16 cellular contexts compared by ENCODE assay signal in genomic region chr5:76457685-76458491, GRCh38. TPM values are rescaled to one million over a fixed set of nuclear protein-coding genes. Genes with fewer than 3 reads are reported as not detected.
A peak's percentile ranks its signal among the peaks of the same experiment; 100 is the strongest.
DNase-seq lines count a peak whose midpoint lies in the region; ATAC-seq and TF ChIP-seq lines count a peak whose summit lies in the region.
"Had no signal": no experiment of that assay in that cellular context is flagged by ENCODE, and none has a peak within 500 bp of the region (broad histone marks: within the 10 kb centered on the region; RNA-seq: fewer than 3 reads in every experiment).

No MANE protein-coding gene starts in this region.

- no peaks in the 10 kb centered on the region for H4K20me1 ChIP-seq in SK-N-SH (ENCODE audit: insufficient read depth)

- no peak overlapping the region for H3K4me2 ChIP-seq in SK-N-SH

- H3K36me3 ChIP-seq in SK-N-SH (replicated peaks in 1 of 2; ENCODE audit: control insufficient read depth in 1 of 2, insufficient read depth in 2 of 2, low read length in 1 of 2): no peaks in the 10 kb centered on the region
- H3K36me3 ChIP-seq in endodermal cell (ENCODE audit: control insufficient read depth, insufficient read depth, low read length): no peaks in the 10 kb centered on the region
- H3K36me3 ChIP-seq in neutrophil: peaks cover 10% of the 10 kb centered on the region
- peaks cover 0 to 4% of the 10 kb centered on the region in 2 donors for H3K36me3 ChIP-seq in adrenal gland (replicated peaks in 1 of 2)
- H3K36me3 ChIP-seq: uterus had no signal

- CTCF ChIA-PET in SK-N-SH (lab: Yijun Ruan, JAX): no interaction called here

- no peak for TF ChIP-seq POLR2A in adrenal gland (IDR thresholded peaks at IDR 0.05)

- H3K4me1 Mint-ChIP-seq in endodermal cell: peaks cover 21% of the 10 kb centered on the region
- H3K4me1 Mint-ChIP-seq: nephron had no signal

- peak overlapping the region; percentile 7 for H3K27ac Mint-ChIP-seq in endodermal cell
- H3K27ac Mint-ChIP-seq: nephron had no signal

- H3K9me3 Mint-ChIP-seq in endodermal cell: no peaks in the 10 kb centered on the region
- H3K9me3 Mint-ChIP-seq: nephron had no signal

- H3F3A ChIP-seq in SK-N-SH (replicated peaks; ENCODE audit: insufficient read depth): peaks cover 4% of the 10 kb centered on the region

- H2AFZ ChIP-seq in SK-N-SH (ENCODE audit: low read depth): no peak overlapping the region

- intact Hi-C loops in adrenal gland (cut with DNase I): no loop called here

- H3K9ac ChIP-seq in SK-N-SH (no peak overlapping the region), endodermal cell (ENCODE audit: extremely low read depth, low read length, poor library complexity, severe bottlenecking) (no peak overlapping the region)

- no peaks in the 10 kb centered on the region for H3K27me3 ChIP-seq in SK-N-SH (ENCODE audit: insufficient read depth)
- no peaks in the 10 kb centered on the region for H3K27me3 ChIP-seq in endodermal cell (ENCODE audit: control insufficient read depth, insufficient read depth, low read length, poor library complexity, severe bottlenecking)
- no peaks in the 10 kb centered on the region for H3K27me3 ChIP-seq in neutrophil
- no peaks in the 10 kb centered on the region for H3K27me3 ChIP-seq in adrenal gland
- H3K27me3 ChIP-seq: uterus had no signal

- H3K4me1 ChIP-seq in SK-N-SH (ENCODE audit: control insufficient read depth in 1 of 2, insufficient read depth in 2 of 2, low read depth in 1 of 2, low read length in 1 of 2): peaks cover 0 to 17% of the 10 kb centered on the region in 2 experiments; a peak in 2 of 4 replicates
- H3K4me1 ChIP-seq in endodermal cell (ENCODE audit: control insufficient read depth, insufficient read depth, low read length): peaks cover 5% of the 10 kb centered on the region
- H3K4me1 ChIP-seq in neutrophil (ENCODE audit: control insufficient read depth in 1 of 2, insufficient read depth in 1 of 2, low read depth in 1 of 2, low read length in 1 of 2): peaks cover 14 to 34% of the 10 kb centered on the region in 2 experiments
- peaks cover 7 to 19% of the 10 kb centered on the region in 2 donors for H3K4me1 ChIP-seq in adrenal gland (replicated peaks in 1 of 2)
- H3K4me1 ChIP-seq: uterus had no signal

- H3K9me3 ChIP-seq in SK-N-SH (no peaks in the 10 kb centered on the region), endodermal cell (ENCODE audit: control insufficient read depth, low read length) (no peaks in the 10 kb centered on the region), neutrophil (no peaks in the 10 kb centered on the region), adrenal gland (replicated peaks in 1 of 3) (no peaks in the 10 kb centered on the region)
- H3K9me3 ChIP-seq: uterus had no signal

- H3K27ac ChIP-seq in SK-N-SH (ENCODE audit: low read depth in 2 of 2, low read length in 1 of 2): peak overlapping the region in 1 of 2 experiments; percentile 92; a peak in 2 of 4 replicates
- peak overlapping the region; percentile 14 for H3K27ac ChIP-seq in endodermal cell (ENCODE audit: low read depth, low read length)
- peak overlapping the region; percentile 44 for H3K27ac ChIP-seq in neutrophil
- peak overlapping the region in 1 of 5 donors; percentile 44 for H3K27ac ChIP-seq in adrenal gland
- H3K27ac ChIP-seq: RWPE1, uterus had no signal

- DNase-seq in GM12865 (ENCODE audit: low read depth) (peak; percentile 5), SK-N-SH (peak; percentile 44), endodermal cell (peak; percentile 75), NCI-H526 treated with DMSO at 0.1 percent for 48 hours (lab: John Stamatoyannopoulos, UW) (no peak), adrenal gland (no peak)
- DNase-seq: activated naive CD4-positive, alpha-beta T cell treated with anti-CD3 and anti-CD28 coated beads, Interleukin-2, amount 50 U/mL, for 16 hours; C1 segment of cervical spinal cord; NCI-H187; NCI-H774; stimulated activated CD4-positive, alpha-beta T cell treated with anti-CD3 and anti-CD28 coated beads, Interleukin-4, amount 100 ng/mL, for 1 hour; T-helper 9 cell; uterus had no signal

- H3K79me2 ChIP-seq in SK-N-SH (ENCODE audit: insufficient read depth): no peaks in the 10 kb centered on the region

- no peaks in the 10 kb centered on the region for H3K36me3 Mint-ChIP-seq in endodermal cell (ENCODE audit: low read depth)

- no peak for ATAC-seq in HG02678 (IDR thresholded peaks at IDR 0.05; ENCODE audit: unreplicated experiment)

- H3K4me3 ChIP-seq in GM12865 (ENCODE audit: low read depth, low read length) (no peak overlapping the region), SK-N-SH (ENCODE audit: low read depth in 2 of 2, low read length in 1 of 2) (no peak overlapping the region), endodermal cell (ENCODE audit: low read length) (no peak overlapping the region), neutrophil (ENCODE audit: low read depth in 1 of 2, low read length in 1 of 2) (no peak overlapping the region), adrenal gland (no peak overlapping the region)
- H3K4me3 ChIP-seq: uterus had no signal

- TF ChIP-seq CTCF in GM12865 (IDR thresholded peaks at IDR 0.05; ENCODE audit: insufficient read depth, low read depth, low read length, missing control alignments) (no peak), SK-N-SH (IDR thresholded peaks at IDR 0.05) (no peak), endodermal cell (conservative IDR thresholded peaks at IDR 0.05) (no peak), neutrophil (IDR thresholded peaks at IDR 0.05) (no peak), adrenal gland (IDR thresholded peaks at IDR 0.05) (no peak)

- H3K9me2 ChIP-seq in SK-N-SH: no peaks in the 10 kb centered on the region

- WGBS in SK-N-SH (ENCODE audit: low lambda C conversion rate): 43% methylated on average over 4 of the region's 4 CpGs
- 17 to 52% methylated on average over 1 to 4 of the region's 4 CpGs for WGBS in endodermal cell (ENCODE audit: insufficient coverage in 1 of 2, insufficient read length in 1 of 2), 2 experiments
- WGBS in adrenal gland, 4 donors: 48 to 53% (median 50%) methylated on average over 4 of the region's 4 CpGs

- no peak overlapping the region for H3K4me3 Mint-ChIP-seq in endodermal cell
- H3K4me3 Mint-ChIP-seq: nephron had no signal

- POLR2A ChIA-PET in SK-N-SH (lab: Yijun Ruan, JAX): no interaction called here

- peaks cover 14% of the 10 kb centered on the region for H3K27me3 Mint-ChIP-seq in endodermal cell (ENCODE audit: insufficient read depth)

- no peak; the same call in 1 of the 2 replicates for TF ChIP-seq RAD21 in SK-N-SH (IDR thresholded peaks at IDR 0.05; ENCODE audit: low read length)

- TF ChIP-seq EP300 in SK-N-SH (IDR thresholded peaks at IDR 0.05; ENCODE audit: borderline replicate concordance in 1 of 2, low read depth in 1 of 2, low read length in 1 of 2): peak in 1 of 2 experiments; percentile 83; a peak in 2 of 4 replicates

TF ChIP-seq in SK-N-SH, 30 proteins besides CTCF, POLR2A, EP300 and RAD21 (continues in another document):
- TF ChIP-seq ZBTB33 (IDR thresholded peaks at IDR 0.05; ENCODE audit: borderline replicate concordance, low read depth) (no peak), CHD2 (IDR thresholded peaks at IDR 0.05; ENCODE audit: low read length, partially characterized antibody) (peak; percentile 72), USF2 (IDR thresholded peaks at IDR 0.05; ENCODE audit: borderline replicate concordance, low read depth, low read length) (no peak), YY1 (IDR thresholded peaks at IDR 0.05; ENCODE audit: low read depth) (no peak), MXI1 (IDR thresholded peaks at IDR 0.05; ENCODE audit: low read depth, low read length) (no peak), SMC3 (IDR thresholded peaks at IDR 0.05; ENCODE audit: low read depth, low read length) (0 out of 2 replicates have a peak, but pooled peaks have one; percentile 12), TCF12 (IDR thresholded peaks at IDR 0.05) (peak; percentile 21; the same call in 1 of the 2 replicates), GATA2 (CRISPR knock-in tag; IDR thresholded peaks at IDR 0.05) (peak; percentile 67), IRF3 (IDR thresholded peaks at IDR 0.05; ENCODE audit: low read depth, low read length) (no peak)

RNA-seq across cellular contexts. Expression of gene IQGAP2, which starts 54.8 kb away (rescaled TPM):
- polyA plus RNA-seq in SK-N-SH (2012; rRNA removed): 2.1 and 2.6 TPM in 2 replicates
- 2.8 and 3.1 TPM in 2 replicates for polyA plus RNA-seq in SK-N-SH (2012; cell fraction: cytosol; rRNA removed)
- polyA plus RNA-seq in SK-N-SH (2012; cell fraction: nucleus; rRNA removed): 1.8 and 2.9 TPM in 2 replicates
- 10 to 100 TPM in 1 of 2 donors, 1 to 10 TPM in 1; 8.3 to 19.4 TPM for total RNA-seq in endodermal cell
- polyA plus RNA-seq in endodermal cell (2013, experiment 1 of 2): 19.4 TPM
- 17.3 TPM for polyA plus RNA-seq in endodermal cell (2013, experiment 2 of 2)
- total RNA-seq in adrenal gland: 10 to 100 TPM; 19.3 to 77.3 (median 53.0) TPM
- polyA plus RNA-seq in adrenal gland: 10 to 100 TPM; 14.9 to 34.0 (median 25.7) TPM

Comparison
In these comparisons a context has a peak if more than half of its experiments do, and no peak if none do; other contexts are left out.
1. DNase-seq: peak in GM12865 (single experiment), SK-N-SH (single experiment) and endodermal cell (single experiment); none in NCI-H526 treated with DMSO at 0.1 percent for 48 hours (single experiment) and adrenal gland (0 of 7).